ENCODE assay signal across 1 cellular context in genomic region chr9:92095236-92095635, GRCh38.
TF ChIP-seq lines count a peak whose summit lies in the region.

No MANE protein-coding gene starts in this region.

TF ChIP-seq in GM23338, 12 proteins besides CTCF, POLR2A, EP300 and RAD21 (continued from another document):
- TF ChIP-seq, protein P1, sequence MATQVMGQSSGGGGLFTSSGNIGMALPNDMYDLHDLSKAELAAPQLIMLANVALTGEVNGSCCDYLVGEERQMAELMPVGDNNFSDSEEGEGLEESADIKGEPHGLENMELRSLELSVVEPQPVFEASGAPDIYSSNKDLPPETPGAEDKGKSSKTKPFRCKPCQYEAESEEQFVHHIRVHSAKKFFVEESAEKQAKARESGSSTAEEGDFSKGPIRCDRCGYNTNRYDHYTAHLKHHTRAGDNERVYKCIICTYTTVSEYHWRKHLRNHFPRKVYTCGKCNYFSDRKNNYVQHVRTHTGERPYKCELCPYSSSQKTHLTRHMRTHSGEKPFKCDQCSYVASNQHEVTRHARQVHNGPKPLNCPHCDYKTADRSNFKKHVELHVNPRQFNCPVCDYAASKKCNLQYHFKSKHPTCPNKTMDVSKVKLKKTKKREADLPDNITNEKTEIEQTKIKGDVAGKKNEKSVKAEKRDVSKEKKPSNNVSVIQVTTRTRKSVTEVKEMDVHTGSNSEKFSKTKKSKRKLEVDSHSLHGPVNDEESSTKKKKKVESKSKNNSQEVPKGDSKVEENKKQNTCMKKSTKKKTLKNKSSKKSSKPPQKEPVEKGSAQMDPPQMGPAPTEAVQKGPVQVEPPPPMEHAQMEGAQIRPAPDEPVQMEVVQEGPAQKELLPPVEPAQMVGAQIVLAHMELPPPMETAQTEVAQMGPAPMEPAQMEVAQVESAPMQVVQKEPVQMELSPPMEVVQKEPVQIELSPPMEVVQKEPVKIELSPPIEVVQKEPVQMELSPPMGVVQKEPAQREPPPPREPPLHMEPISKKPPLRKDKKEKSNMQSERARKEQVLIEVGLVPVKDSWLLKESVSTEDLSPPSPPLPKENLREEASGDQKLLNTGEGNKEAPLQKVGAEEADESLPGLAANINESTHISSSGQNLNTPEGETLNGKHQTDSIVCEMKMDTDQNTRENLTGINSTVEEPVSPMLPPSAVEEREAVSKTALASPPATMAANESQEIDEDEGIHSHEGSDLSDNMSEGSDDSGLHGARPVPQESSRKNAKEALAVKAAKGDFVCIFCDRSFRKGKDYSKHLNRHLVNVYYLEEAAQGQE (IDR thresholded peaks at IDR 0.05; ENCODE audit: unreplicated experiment): no peak
- TF ChIP-seq ZNF462 (CRISPR knock-in tag; IDR thresholded peaks at IDR 0.05): no peak
